14 cellular contexts compared by ENCODE assay signal in the genomic region with DNA sequence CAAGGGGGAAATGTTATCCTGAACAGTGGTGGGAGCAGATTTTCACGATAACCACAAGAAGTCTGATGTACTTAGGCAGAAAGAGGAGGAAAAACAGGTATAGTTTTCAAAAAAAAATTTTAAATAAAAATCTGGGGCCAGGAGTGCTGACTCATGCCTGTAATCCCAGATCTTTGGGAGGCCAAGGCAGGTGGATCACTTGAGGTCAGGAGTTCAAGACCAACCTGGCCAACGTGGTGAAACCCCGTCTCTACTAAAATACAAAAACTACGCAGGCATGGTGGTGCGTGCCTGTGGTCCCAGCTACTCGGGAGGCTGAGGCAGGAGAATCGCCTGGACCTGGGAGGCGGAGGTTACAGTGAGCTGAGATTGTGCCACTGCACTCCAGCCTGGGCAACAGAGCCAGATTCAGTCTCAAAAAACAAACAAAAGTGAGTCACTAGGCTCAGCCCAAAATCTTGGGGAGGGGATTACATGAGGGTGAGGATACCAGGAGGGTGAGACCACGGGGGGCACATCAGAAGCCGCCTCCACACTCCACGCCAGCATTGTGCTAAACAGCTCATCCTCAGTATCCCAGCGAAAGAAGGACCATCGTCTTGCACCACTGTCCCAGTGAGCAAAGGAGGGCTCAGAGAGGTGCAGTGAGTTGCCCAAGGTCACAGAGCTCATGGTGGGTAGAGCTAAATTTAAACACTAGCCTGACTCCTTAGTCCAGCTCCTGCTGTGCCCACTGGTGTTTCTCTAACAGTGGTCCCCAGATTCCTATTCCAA. TPM values are rescaled to one million over a fixed set of nuclear protein-coding genes. Genes with fewer than 3 reads are reported as not detected.
DNase-seq lines count a peak whose midpoint lies in the region; ATAC-seq and TF ChIP-seq lines count a peak whose summit lies in the region.
"Had no signal": no experiment of that assay in that cellular context is flagged by ENCODE, and none has a peak within 500 bp of the region (broad histone marks: within the 10 kb centered on the region; RNA-seq: fewer than 3 reads in every experiment).

No MANE protein-coding gene starts in this region.

- no peak overlapping the region for H3K56ac ChIP-seq in H9 (ENCODE audit: insufficient read length, low read depth, low read length)

- H2AFZ ChIP-seq in H9 (ENCODE audit: low read length) (no peak overlapping the region), neuronal stem cell (ENCODE audit: low read length) (no peak overlapping the region)

- H3K4me2 ChIP-seq in H9 (ENCODE audit: insufficient read depth, insufficient read length, low read length) (no peak overlapping the region), neuronal stem cell (ENCODE audit: insufficient read depth, low read length, poor library complexity, severe bottlenecking) (no peak overlapping the region)
- H3K4me2 ChIP-seq: BLaER1 had no signal

- no peak overlapping the region for H3K4me3 ChIP-seq in neuronal stem cell (ENCODE audit: low read length in 2 of 2)
- H3K4me3 ChIP-seq in MG63 = no peak overlapping the region
- H3K4me3 ChIP-seq: BLaER1 had no signal

- H3K27ac Mint-ChIP-seq in activated naive CD8-positive, alpha-beta T cell treated with anti-CD3 and anti-CD28 coated beads, Interleukin-2, amount 50 U/mL, for 24 hours = peak overlapping the region; percentile 74
- no peak overlapping the region for H3K27ac Mint-ChIP-seq in activated naive CD8-positive, alpha-beta T cell treated with anti-CD3 and anti-CD28 coated beads for 36 hours
- peak overlapping the region in 2 of 3 experiments; percentile 37 to 90; a peak in 3 of 7 replicates for H3K27ac Mint-ChIP-seq in H9
- peak overlapping the region; percentile 19 for H3K27ac Mint-ChIP-seq in activated T-helper 17 cell treated with anti-CD3 and anti-CD28 coated beads, Interleukin-2, amount 50 U/mL, for 72 hours

- no peak overlapping the region for H2AK5ac ChIP-seq in H9 (ENCODE audit: insufficient read length, low read length)
- no peak overlapping the region for H2AK5ac ChIP-seq in neuronal stem cell (ENCODE audit: low read depth, low read length)

- no peak overlapping the region for H3T11ph ChIP-seq in H9 (ENCODE audit: low read length)

- H3K27me3 ChIP-seq in H9 (ENCODE audit: insufficient read depth, low read length) (no peaks in the 10 kb centered on the region), neuronal stem cell (ENCODE audit: control insufficient read depth in 3 of 3, insufficient read depth in 3 of 3, low read depth in 1 of 3, low read length in 3 of 3) (no peaks in the 10 kb centered on the region), MG63 (no peaks in the 10 kb centered on the region)
- H3K27me3 ChIP-seq: BLaER1 had no signal

- H3K14ac ChIP-seq in H9 (ENCODE audit: insufficient read depth, low read length) = no peak overlapping the region
- H3K14ac ChIP-seq in neuronal stem cell (ENCODE audit: low read length) = peak overlapping the region; percentile 84

- H3K4me1 Mint-ChIP-seq in activated naive CD8-positive, alpha-beta T cell treated with anti-CD3 and anti-CD28 coated beads, Interleukin-2, amount 50 U/mL, for 24 hours = no peaks in the 10 kb centered on the region
- H3K4me1 Mint-ChIP-seq in activated naive CD8-positive, alpha-beta T cell treated with anti-CD3 and anti-CD28 coated beads for 36 hours = peaks cover 5% of the 10 kb centered on the region
- peaks cover 6 to 8% of the 10 kb centered on the region in 2 experiments for H3K4me1 Mint-ChIP-seq in H9
- no peaks in the 10 kb centered on the region for H3K4me1 Mint-ChIP-seq in activated T-helper 17 cell treated with anti-CD3 and anti-CD28 coated beads, Interleukin-2, amount 50 U/mL, for 72 hours

- H3K27ac ChIP-seq in H9 (ENCODE audit: insufficient read length, low read depth, low read length) (no peak overlapping the region), neuronal stem cell (replicated peaks; ENCODE audit: low read length) (no peak overlapping the region)
- H3K27ac ChIP-seq: BLaER1, HL-60 had no signal

- H3K4me1 ChIP-seq in H9 (ENCODE audit: insufficient read depth, low read length) (no peaks in the 10 kb centered on the region), neuronal stem cell (ENCODE audit: control insufficient read depth in 2 of 2, insufficient read depth in 1 of 2, low read depth in 1 of 2, low read length in 2 of 2) (no peaks in the 10 kb centered on the region)
- H3K4me1 ChIP-seq: Caco-2 had no signal

- no peak overlapping the region for H2BK120ac ChIP-seq in H9 (ENCODE audit: low read depth, low read length, poor library complexity, severe bottlenecking)
- H2BK120ac ChIP-seq in neuronal stem cell (ENCODE audit: low read depth, low read length) = no peak overlapping the region

- DNase-seq in activated naive CD8-positive, alpha-beta T cell treated with anti-CD3 and anti-CD28 coated beads, Interleukin-2, amount 50 U/mL, for 24 hours = no peak
- DNase-seq in activated naive CD8-positive, alpha-beta T cell treated with anti-CD3 and anti-CD28 coated beads for 36 hours = no peak
- DNase-seq in H9 (no peak), neuronal stem cell (ENCODE audit: low spot score) (no peak), MG63 (no peak), 8988T (no peak)
- DNase-seq: Caco-2; CD8-positive, alpha-beta memory T cell; DND-41; GDM1 had no signal

- no CpG with 5 or more reads among the region's 13 CpGs for WGBS in H9 (ENCODE audit: extremely low coverage, insufficient read length, low lambda C conversion rate)
- no CpG with 5 or more reads among the region's 13 CpGs for WGBS in neuronal stem cell (ENCODE audit: extremely low coverage in 2 of 2, insufficient read length in 2 of 2, insufficient replicate concordance in 1 of 2), 2 donors

- H4K91ac ChIP-seq in H9 (ENCODE audit: insufficient read length, low read depth, low read length) (no peak overlapping the region), neuronal stem cell (ENCODE audit: low read depth, low read length, poor library complexity) (no peak overlapping the region)

- H2BK5ac ChIP-seq in H9 (ENCODE audit: insufficient read length, low read length) (no peak overlapping the region), neuronal stem cell (ENCODE audit: low read length) (no peak overlapping the region)

- H3K79me1 ChIP-seq in H9 (ENCODE audit: insufficient read depth, low read depth, low read length, poor library complexity, severe bottlenecking) = no peaks in the 10 kb centered on the region
- peaks cover 1% of the 10 kb centered on the region for H3K79me1 ChIP-seq in neuronal stem cell (ENCODE audit: low read depth, low read length)

- no peak overlapping the region for H3K23ac ChIP-seq in H9 (ENCODE audit: insufficient read length, low read depth, low read length)
- H3K23ac ChIP-seq in neuronal stem cell (ENCODE audit: low read depth, low read length, poor library complexity) = no peak overlapping the region

- H3K36me3 Mint-ChIP-seq in activated naive CD8-positive, alpha-beta T cell treated with anti-CD3 and anti-CD28 coated beads, Interleukin-2, amount 50 U/mL, for 24 hours (ENCODE audit: low read depth) = peaks cover 10% of the 10 kb centered on the region
- peaks cover 9% of the 10 kb centered on the region for H3K36me3 Mint-ChIP-seq in activated naive CD8-positive, alpha-beta T cell treated with anti-CD3 and anti-CD28 coated beads for 36 hours
- H3K36me3 Mint-ChIP-seq in H9 (ENCODE audit: insufficient read depth in 1 of 3, low read depth in 3 of 3) = peaks cover 3 to 26% (median 10%) of the 10 kb centered on the region in 3 experiments; a peak in 6 of 7 replicates
- H3K36me3 Mint-ChIP-seq in activated T-helper 17 cell treated with anti-CD3 and anti-CD28 coated beads, Interleukin-2, amount 50 U/mL, for 72 hours (ENCODE audit: low read depth) = no peaks in the 10 kb centered on the region

- H3K9me3 Mint-ChIP-seq in activated naive CD8-positive, alpha-beta T cell treated with anti-CD3 and anti-CD28 coated beads, Interleukin-2, amount 50 U/mL, for 24 hours = no peaks in the 10 kb centered on the region
- H3K9me3 Mint-ChIP-seq in activated naive CD8-positive, alpha-beta T cell treated with anti-CD3 and anti-CD28 coated beads for 36 hours = no peaks in the 10 kb centered on the region
- no peaks in the 10 kb centered on the region for H3K9me3 Mint-ChIP-seq in H9
- no peaks in the 10 kb centered on the region for H3K9me3 Mint-ChIP-seq in activated T-helper 17 cell treated with anti-CD3 and anti-CD28 coated beads, Interleukin-2, amount 50 U/mL, for 72 hours
- H3K9me3 Mint-ChIP-seq: CD8-positive, alpha-beta memory T cell; IgD-negative memory B cell had no signal

- no peak for ATAC-seq in activated naive CD8-positive, alpha-beta T cell treated with anti-CD3 and anti-CD28 coated beads, Interleukin-2, amount 50 U/mL, for 24 hours
- no peak for ATAC-seq in activated T-helper 17 cell treated with anti-CD3 and anti-CD28 coated beads, Interleukin-2, amount 50 U/mL, for 72 hours (replicated peaks)

- no peak overlapping the region for H4K5ac ChIP-seq in H9 (ENCODE audit: insufficient read length, low read depth, low read length)

- H3K4ac ChIP-seq in H9 (ENCODE audit: low read depth, low read length) = no peak overlapping the region
- H3K4ac ChIP-seq in neuronal stem cell (ENCODE audit: low read length) = no peak overlapping the region

- no peaks in the 10 kb centered on the region for H3K23me2 ChIP-seq in H9 (ENCODE audit: insufficient read length, low read depth, low read length, poor library complexity, severe bottlenecking)

- H3K9ac ChIP-seq in H9 (ENCODE audit: extremely low read depth, insufficient read length, low read length) (no peak overlapping the region), neuronal stem cell (ENCODE audit: low read depth, low read length, poor library complexity) (no peak overlapping the region)
- H3K9ac ChIP-seq: BLaER1 had no signal

- H4K8ac ChIP-seq in H9 (replicated peaks; ENCODE audit: insufficient read length, low read depth, low read length) (no peak overlapping the region), neuronal stem cell (ENCODE audit: low read depth, low read length) (no peak overlapping the region)

- H3K18ac ChIP-seq in H9 (ENCODE audit: insufficient read length, low read depth, low read length) = no peak overlapping the region
- H3K18ac ChIP-seq in neuronal stem cell (ENCODE audit: low read length) = no peak overlapping the region

- TF ChIP-seq CTCF in H9 (conservative IDR thresholded peaks at IDR 0.05) = no peak

- H3K9me3 ChIP-seq in H9 (ENCODE audit: control insufficient read depth, low read depth, low read length) = no peaks in the 10 kb centered on the region
- no peaks in the 10 kb centered on the region for H3K9me3 ChIP-seq in neuronal stem cell (replicated peaks in 1 of 2; ENCODE audit: control insufficient read depth in 2 of 2, insufficient read depth in 1 of 2, low read depth in 1 of 2, low read length in 2 of 2)
- no peaks in the 10 kb centered on the region for H3K9me3 ChIP-seq in MG63
- H3K9me3 ChIP-seq: BLaER1, Caco-2 had no signal

- H2BK20ac ChIP-seq in H9 (ENCODE audit: low read depth, low read length, poor library complexity, severe bottlenecking) = no peak overlapping the region

- H3K79me2 ChIP-seq in H9 (ENCODE audit: insufficient read depth, low read length) = no peaks in the 10 kb centered on the region

- peaks cover 0 to 10% of the 10 kb centered on the region in 2 donors for H3K36me3 ChIP-seq in neuronal stem cell (replicated peaks in 1 of 2; ENCODE audit: control insufficient read depth in 2 of 2, insufficient read depth in 2 of 2, low read length in 2 of 2)
- H3K36me3 ChIP-seq in MG63 = no peaks in the 10 kb centered on the region

- no peak overlapping the region for H2BK12ac ChIP-seq in H9 (ENCODE audit: insufficient read length, low read depth, low read length)
- no peak overlapping the region for H2BK12ac ChIP-seq in neuronal stem cell (ENCODE audit: low read length)

- no peaks in the 10 kb centered on the region for H4K20me1 ChIP-seq in H9 (ENCODE audit: control insufficient read depth, insufficient read depth, insufficient read length)
- H4K20me1 ChIP-seq: BLaER1 had no signal

- no peak overlapping the region for H3K4me3 Mint-ChIP-seq in activated naive CD8-positive, alpha-beta T cell treated with anti-CD3 and anti-CD28 coated beads, Interleukin-2, amount 50 U/mL, for 24 hours
- no peak overlapping the region for H3K4me3 Mint-ChIP-seq in activated naive CD8-positive, alpha-beta T cell treated with anti-CD3 and anti-CD28 coated beads for 36 hours
- H3K4me3 Mint-ChIP-seq in H9 = no peak overlapping the region
- H3K4me3 Mint-ChIP-seq in activated T-helper 17 cell treated with anti-CD3 and anti-CD28 coated beads, Interleukin-2, amount 50 U/mL, for 72 hours = no peak overlapping the region
- H3K4me3 Mint-ChIP-seq: CD8-positive, alpha-beta memory T cell had no signal

- no peaks in the 10 kb centered on the region for H3K27me3 Mint-ChIP-seq in activated naive CD8-positive, alpha-beta T cell treated with anti-CD3 and anti-CD28 coated beads, Interleukin-2, amount 50 U/mL, for 24 hours
- H3K27me3 Mint-ChIP-seq in activated naive CD8-positive, alpha-beta T cell treated with anti-CD3 and anti-CD28 coated beads for 36 hours = no peaks in the 10 kb centered on the region
- no peaks in the 10 kb centered on the region for H3K27me3 Mint-ChIP-seq in H9 (ENCODE audit: low read depth)
- no peaks in the 10 kb centered on the region for H3K27me3 Mint-ChIP-seq in activated T-helper 17 cell treated with anti-CD3 and anti-CD28 coated beads, Interleukin-2, amount 50 U/mL, for 72 hours
- H3K27me3 Mint-ChIP-seq: CD8-positive, alpha-beta memory T cell; IgD-negative memory B cell had no signal

- H2BK15ac ChIP-seq in H9 (ENCODE audit: low read depth, low read length) = no peak overlapping the region
- no peak overlapping the region for H2BK15ac ChIP-seq in neuronal stem cell (ENCODE audit: low read length)

RNA-seq across cellular contexts. Expression of gene BCAS4, which starts 33.7 kb away (rescaled TPM):
- total RNA-seq in activated naive CD8-positive, alpha-beta T cell treated with anti-CD3 and anti-CD28 coated beads for 36 hours = 10 to 100 TPM; 27.1 to 28.9 TPM
- 16.9 and 21.4 TPM in 2 replicates for total RNA-seq in H9 (2021)
- total RNA-seq in activated T-helper 17 cell treated with anti-CD3 and anti-CD28 coated beads, Interleukin-2, amount 50 U/mL, for 72 hours = 1 to 10 TPM; 3.8 to 9.7 TPM
- polyA plus RNA-seq in neuronal stem cell (2013, experiment 1 of 2) = 17.8 TPM
- 14.9 TPM for polyA plus RNA-seq in neuronal stem cell (2013, experiment 2 of 2)
- total RNA-seq in MG63 (2014; rRNA removed; shearing (Covaris generic); ENCODE audit: low replicate concordance) = 13.1 and 23.4 TPM in 2 replicates
